In the genomic region with DNA sequence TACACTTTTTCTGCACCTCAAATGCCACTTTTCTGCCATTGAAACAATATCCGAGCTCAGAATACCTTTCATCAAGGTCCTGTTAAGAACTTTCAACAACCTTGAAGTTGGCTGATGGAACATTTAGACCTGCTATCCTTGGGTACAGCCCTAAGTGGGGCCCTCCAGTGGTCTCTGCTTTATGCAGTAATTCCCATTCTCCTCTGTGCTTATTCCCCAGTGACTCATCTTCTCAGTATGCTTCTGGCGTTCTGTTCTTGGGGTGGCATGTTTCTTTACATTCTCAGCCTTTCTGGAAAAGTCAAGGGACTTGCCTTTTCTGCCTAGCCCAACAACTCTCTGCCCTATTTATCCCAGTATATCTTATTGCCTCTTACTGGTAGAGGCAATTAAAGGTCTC, we compare ENCODE assay signal across 9 cellular contexts. TPM values are rescaled to one million over a fixed set of nuclear protein-coding genes. Genes with fewer than 3 reads are reported as not detected.
DNase-seq lines count a peak whose midpoint lies in the region; ATAC-seq and TF ChIP-seq lines count a peak whose summit lies in the region.
"Had no signal": no experiment of that assay in that cellular context is flagged by ENCODE, and none has a peak within 500 bp of the region (broad histone marks: within the 10 kb centered on the region; RNA-seq: fewer than 3 reads in every experiment).

No MANE protein-coding gene starts in this region.

- 0 out of 2 replicates have a peak, but pooled peaks cover 3% of the 10 kb centered on the region for H4K20me1 ChIP-seq in OCI-LY1 (ENCODE audit: insufficient read depth, low read length)

- in situ Hi-C loops in G401 (cut with HindIII; ENCODE audit: low sequenced_read_pairs): no loop called here

- no peak for DNase-seq in T-helper 2 cell treated with Interferon-gamma antibody and Interleukin-4, amounts not matched to agents 5 μg/mL and 100 μg/mL, for 36 hours (ENCODE audit: low spot score)
- DNase-seq in T-helper 2 cell (no peak), dedifferentiated amniotic fluid mesenchymal stem cell (ENCODE audit: extremely low spot score) (peak; percentile 51), renal cortical epithelial cell (ENCODE audit: low read depth) (peak; percentile 77), G401 (ENCODE audit: low spot score) (no peak)
- DNase-seq: NCI-H510A had no signal

- H3K9me2 ChIP-seq in OCI-LY1 (ENCODE audit: low read depth, low read length): no peaks in the 10 kb centered on the region

- peak overlapping the region; percentile 12 for H3K27ac ChIP-seq in OCI-LY1 (ENCODE audit: low read depth, low read length, poor library complexity, severe bottlenecking)

- TF ChIP-seq CTCF in OCI-LY1 (IDR thresholded peaks at IDR 0.05; ENCODE audit: low read length): peak; percentile 30

- H3K27ac Mint-ChIP-seq in T-helper 2 cell treated with Interferon-gamma antibody and Interleukin-4, amounts not matched to agents 5 μg/mL and 100 μg/mL, for 36 hours: peak overlapping the region; percentile 33

- H3K27me3 ChIP-seq in OCI-LY1 (ENCODE audit: insufficient read depth, low read length): no peaks in the 10 kb centered on the region

- peak overlapping the region; percentile 4; the same call in 1 of the 2 replicates for H3K9ac ChIP-seq in OCI-LY1 (ENCODE audit: low read length)

- H3K4me2 ChIP-seq in OCI-LY1 (ENCODE audit: low read length): peak overlapping the region; percentile 30

- peak overlapping the region; percentile 12 for H3K4me3 Mint-ChIP-seq in T-helper 2 cell treated with Interferon-gamma antibody and Interleukin-4, amounts not matched to agents 5 μg/mL and 100 μg/mL, for 36 hours

- ATAC-seq in HG03565 (IDR thresholded peaks at IDR 0.05; ENCODE audit: unreplicated experiment) (no peak), GM18868 (IDR thresholded peaks at IDR 0.05; ENCODE audit: unreplicated experiment) (no peak)

- H3K79me2 ChIP-seq in OCI-LY1 (ENCODE audit: insufficient read depth, low read length): peaks cover 100% of the 10 kb centered on the region

- peaks cover 22% of the 10 kb centered on the region for H3K36me3 ChIP-seq in OCI-LY1 (ENCODE audit: insufficient read depth, low read length)

- H3F3A ChIP-seq in OCI-LY1 (ENCODE audit: insufficient read depth, low read length): no peaks in the 10 kb centered on the region

- no peaks in the 10 kb centered on the region for H3K27me3 Mint-ChIP-seq in T-helper 2 cell treated with Interferon-gamma antibody and Interleukin-4, amounts not matched to agents 5 μg/mL and 100 μg/mL, for 36 hours (ENCODE audit: low read depth)

- no peaks in the 10 kb centered on the region for H3K9me3 Mint-ChIP-seq in T-helper 2 cell treated with Interferon-gamma antibody and Interleukin-4, amounts not matched to agents 5 μg/mL and 100 μg/mL, for 36 hours

- no peaks in the 10 kb centered on the region for H3K9me3 ChIP-seq in OCI-LY1 (ENCODE audit: low read length)

- H3K4me1 ChIP-seq in OCI-LY1 (ENCODE audit: insufficient read depth, low read length, severe bottlenecking): peaks cover 89% of the 10 kb centered on the region

- H2AFZ ChIP-seq in OCI-LY1 (ENCODE audit: low read length): no peak overlapping the region

- peaks cover 68% of the 10 kb centered on the region for H3K4me1 Mint-ChIP-seq in T-helper 2 cell treated with Interferon-gamma antibody and Interleukin-4, amounts not matched to agents 5 μg/mL and 100 μg/mL, for 36 hours (ENCODE audit: low read depth)

- peaks cover 17% of the 10 kb centered on the region for H3K36me3 Mint-ChIP-seq in T-helper 2 cell treated with Interferon-gamma antibody and Interleukin-4, amounts not matched to agents 5 μg/mL and 100 μg/mL, for 36 hours (ENCODE audit: low read depth)

- no peak overlapping the region for H3K4me3 ChIP-seq in OCI-LY1 (ENCODE audit: low read depth, low read length, poor library complexity, severe bottlenecking)

RNA-seq across cellular contexts. Expression of a gene that starts 7.1 kb away (rescaled TPM):
- total RNA-seq in renal cortical epithelial cell: 4.2 and 19.1 TPM in 2 replicates
- total RNA-seq in G401 (2014; rRNA removed; shearing (Covaris generic)): 8.4 and 10.2 TPM in 2 replicates

RNA-seq across cellular contexts. Expression of a gene that starts 52.3 kb away (rescaled TPM):
- total RNA-seq in renal cortical epithelial cell: not detected in 2 replicates
- not detected in 2 replicates for total RNA-seq in G401 (2014; rRNA removed; shearing (Covaris generic))

Comparison
In these comparisons a context has a peak if more than half of its experiments do, and no peak if none do; other contexts are left out.
1. DNase-seq: peak in dedifferentiated amniotic fluid mesenchymal stem cell (single experiment) and renal cortical epithelial cell (single experiment); none in T-helper 2 cell treated with Interferon-gamma antibody and Interleukin-4, amounts not matched to agents 5 μg/mL and 100 μg/mL, for 36 hours (single experiment), T-helper 2 cell (0 of 5) and G401 (single experiment).